ENCODE assay signal across 11 cellular contexts in genomic region chr12:4145990-4146859, GRCh38.
DNase-seq lines count a peak whose midpoint lies in the region; ATAC-seq and TF ChIP-seq lines count a peak whose summit lies in the region.
"Had no signal": no experiment of that assay in that cellular context is flagged by ENCODE, and none has a peak within 500 bp of the region (broad histone marks: within the 10 kb centered on the region; RNA-seq: fewer than 3 reads in every experiment).

No MANE protein-coding gene starts in this region.

- H3K36me3 ChIP-seq in suprapubic skin = no peaks in the 10 kb centered on the region
- H3K36me3 ChIP-seq: HAP-1, thoracic aorta had no signal

- H3K4me1 Mint-ChIP-seq in activated naive CD8-positive, alpha-beta T cell (ENCODE audit: low read depth) = peaks cover 79% of the 10 kb centered on the region
- H3K4me1 Mint-ChIP-seq in H9 = peaks cover 24 to 25% of the 10 kb centered on the region in 2 experiments

- DNase-seq in GM13976 (ENCODE audit: low spot score) = peak; percentile 51
- DNase-seq in activated CD4-positive, CD25-positive, alpha-beta regulatory T cell treated with anti-CD3 and anti-CD28 coated beads, Interleukin-2, amount 50 U/mL, for 72 hours = peak; percentile 51
- DNase-seq in stimulated activated CD4-positive, alpha-beta T cell treated with anti-CD3 and anti-CD28 coated beads, Interleukin-2, amount 100 ng/mL, for 48 hours = peak; percentile 49 to 61
- no peak for DNase-seq in HPDE6-E6E7 (ENCODE audit: extremely low spot score)
- DNase-seq in H9 = no peak
- no peak for DNase-seq in suprapubic skin (ENCODE audit: low spot score in 2 of 2)
- DNase-seq: SIG-M5 had no signal

- no peak overlapping the region for H2AK5ac ChIP-seq in H9 (ENCODE audit: insufficient read length, low read length)

- H2BK120ac ChIP-seq in H9 (ENCODE audit: low read depth, low read length, poor library complexity, severe bottlenecking) = no peak overlapping the region

- no peak overlapping the region for H3K4me2 ChIP-seq in H9 (ENCODE audit: insufficient read depth, insufficient read length, low read length)

- H4K5ac ChIP-seq in H9 (ENCODE audit: insufficient read length, low read depth, low read length) = no peak overlapping the region

- H3K18ac ChIP-seq in H9 (ENCODE audit: insufficient read length, low read depth, low read length) = no peak overlapping the region

- no peak overlapping the region for H2BK5ac ChIP-seq in H9 (ENCODE audit: insufficient read length, low read length)

- no peak overlapping the region for H4K8ac ChIP-seq in H9 (replicated peaks; ENCODE audit: insufficient read length, low read depth, low read length)

- no peak overlapping the region for H2AFZ ChIP-seq in H9 (ENCODE audit: low read length)

- H3K4me3 ChIP-seq in suprapubic skin = no peak overlapping the region
- H3K4me3 ChIP-seq: HAP-1, thoracic aorta had no signal

- H3K27ac Mint-ChIP-seq in activated naive CD8-positive, alpha-beta T cell = peak overlapping the region; percentile 97
- no peak overlapping the region; a peak in 1 of 7 replicates for H3K27ac Mint-ChIP-seq in H9

- no peak for TF ChIP-seq POLR2A in suprapubic skin (IDR thresholded peaks at IDR 0.05)

- no peak for TF ChIP-seq EP300 in suprapubic skin (IDR thresholded peaks at IDR 0.05)

- in situ Hi-C loops in GM13976 (cut with MboI; ENCODE audit: low sequenced_read_pairs, unreplicated experiment) = no loop called here

- H3K9me3 Mint-ChIP-seq in activated naive CD8-positive, alpha-beta T cell (ENCODE audit: low read depth) = no peaks in the 10 kb centered on the region
- peaks cover 10 to 12% of the 10 kb centered on the region in 2 experiments for H3K9me3 Mint-ChIP-seq in H9

- H3K4me1 ChIP-seq in H9 (ENCODE audit: insufficient read depth, low read length) (peaks cover 12% of the 10 kb centered on the region), suprapubic skin (peaks cover 9% of the 10 kb centered on the region)
- H3K4me1 ChIP-seq: HAP-1 had no signal

- H2BK20ac ChIP-seq in H9 (ENCODE audit: low read depth, low read length, poor library complexity, severe bottlenecking) = no peak overlapping the region

- H3K27ac ChIP-seq in H9 (ENCODE audit: insufficient read length, low read depth, low read length) (no peak overlapping the region), suprapubic skin (no peak overlapping the region)
- H3K27ac ChIP-seq: thoracic aorta had no signal

- no peak overlapping the region for H3K56ac ChIP-seq in H9 (ENCODE audit: insufficient read length, low read depth, low read length)

- H3K4ac ChIP-seq in H9 (ENCODE audit: low read depth, low read length) = no peak overlapping the region

- no peaks in the 10 kb centered on the region for H3K9me3 ChIP-seq in H9 (ENCODE audit: control insufficient read depth, low read depth, low read length)
- H3K9me3 ChIP-seq in suprapubic skin = no peaks in the 10 kb centered on the region
- H3K9me3 ChIP-seq: HAP-1, thoracic aorta had no signal

- ATAC-seq in HG03095 (IDR thresholded peaks at IDR 0.05; ENCODE audit: unreplicated experiment) = no peak

- no peak overlapping the region for H3K9ac ChIP-seq in H9 (ENCODE audit: extremely low read depth, insufficient read length, low read length)

- H4K20me1 ChIP-seq in H9 (ENCODE audit: control insufficient read depth, insufficient read depth, insufficient read length) = no peaks in the 10 kb centered on the region

- no peak overlapping the region for H2BK15ac ChIP-seq in H9 (ENCODE audit: low read depth, low read length)

- no peaks in the 10 kb centered on the region for H3K79me1 ChIP-seq in H9 (ENCODE audit: insufficient read depth, low read depth, low read length, poor library complexity, severe bottlenecking)

- H3K27me3 ChIP-seq in H9 (ENCODE audit: insufficient read depth, low read length) (no peaks in the 10 kb centered on the region), suprapubic skin (peaks cover 3% of the 10 kb centered on the region)

- no peaks in the 10 kb centered on the region for H3K23me2 ChIP-seq in H9 (ENCODE audit: insufficient read length, low read depth, low read length, poor library complexity, severe bottlenecking)

- no peak overlapping the region for H3K14ac ChIP-seq in H9 (ENCODE audit: insufficient read depth, low read length)

- H3K27me3 Mint-ChIP-seq in activated naive CD8-positive, alpha-beta T cell = no peaks in the 10 kb centered on the region
- peaks cover 15% of the 10 kb centered on the region for H3K27me3 Mint-ChIP-seq in H9 (ENCODE audit: low read depth)

- H4K91ac ChIP-seq in H9 (ENCODE audit: insufficient read length, low read depth, low read length) = no peak overlapping the region

- no CpG with 5 or more reads among the region's 15 CpGs for WGBS in H9 (ENCODE audit: extremely low coverage, insufficient read length, low lambda C conversion rate)
- WGBS in suprapubic skin = 54% methylated on average over 15 of the region's 15 CpGs

- peak overlapping the region; percentile 68 for H3K4me3 Mint-ChIP-seq in activated naive CD8-positive, alpha-beta T cell
- no peak overlapping the region for H3K4me3 Mint-ChIP-seq in H9

- no peak overlapping the region for H2BK12ac ChIP-seq in H9 (ENCODE audit: insufficient read length, low read depth, low read length)

- H3K79me2 ChIP-seq in H9 (ENCODE audit: insufficient read depth, low read length) = no peaks in the 10 kb centered on the region

- no peak overlapping the region for H3T11ph ChIP-seq in H9 (ENCODE audit: low read length)

- no peak for TF ChIP-seq CTCF in GM13976 (IDR thresholded peaks at IDR 0.05; ENCODE audit: borderline replicate concordance, control extremely low read depth, extremely low read depth, insufficient read depth, missing control alignments)
- no peak for TF ChIP-seq CTCF in H9 (conservative IDR thresholded peaks at IDR 0.05)
- no peak for TF ChIP-seq CTCF in suprapubic skin (IDR thresholded peaks at IDR 0.05)

- H3K36me3 Mint-ChIP-seq in activated naive CD8-positive, alpha-beta T cell = no peaks in the 10 kb centered on the region
- H3K36me3 Mint-ChIP-seq in H9 (ENCODE audit: insufficient read depth in 1 of 3, low read depth in 3 of 3) = peaks cover 2 to 12% (median 6%) of the 10 kb centered on the region in 3 experiments; a peak in 5 of 7 replicates

- H3K23ac ChIP-seq in H9 (ENCODE audit: insufficient read length, low read depth, low read length) = no peak overlapping the region

Comparison
In these comparisons a context has a peak if more than half of its experiments do, and no peak if none do; other contexts are left out.
1. DNase-seq: peak in GM13976 (single experiment), activated CD4-positive, CD25-positive, alpha-beta regulatory T cell treated with anti-CD3 and anti-CD28 coated beads, Interleukin-2, amount 50 U/mL, for 72 hours (single experiment) and stimulated activated CD4-positive, alpha-beta T cell treated with anti-CD3 and anti-CD28 coated beads, Interleukin-2, amount 100 ng/mL, for 48 hours (2 of 2); none in HPDE6-E6E7 (single experiment), H9 (single experiment) and suprapubic skin (0 of 2).